In the genomic region with DNA sequence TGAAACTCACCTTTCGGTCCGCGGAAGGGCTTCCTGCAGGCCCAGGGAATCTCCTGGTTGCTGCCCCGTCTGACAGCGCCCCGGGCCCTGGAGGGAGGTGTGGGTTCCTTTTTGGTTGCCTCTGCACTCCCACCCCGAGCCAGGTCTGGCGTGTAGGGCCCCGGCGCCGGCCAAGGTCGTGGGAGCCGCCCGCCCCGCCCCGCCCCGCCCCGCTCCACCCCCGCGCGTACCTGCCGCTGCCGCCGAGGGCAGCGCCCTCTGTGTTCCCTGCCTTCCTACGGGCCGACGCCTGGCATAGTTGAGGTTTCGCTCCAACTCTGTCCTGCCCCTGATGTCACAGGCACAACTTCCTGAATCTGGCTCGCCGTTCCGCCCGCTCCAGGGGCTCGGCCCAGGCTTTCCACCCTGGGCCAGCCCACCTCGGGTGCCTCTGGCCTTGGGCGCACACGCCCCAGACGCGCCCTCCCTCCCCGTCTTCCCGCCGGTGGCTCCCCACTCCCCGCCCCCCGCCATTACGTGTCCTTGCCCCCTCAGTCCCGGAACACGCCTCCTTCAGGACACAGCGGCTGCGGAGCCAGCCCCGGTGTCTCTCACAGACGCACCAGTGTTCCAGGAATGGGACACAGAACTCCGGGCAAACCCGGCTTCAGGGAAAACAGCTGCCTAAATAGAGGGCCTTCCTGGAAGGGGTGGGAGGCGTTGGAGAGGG, we compare ENCODE assay signal across 8 cellular contexts. TPM values are rescaled to one million over a fixed set of nuclear protein-coding genes. Genes with fewer than 3 reads are reported as not detected.
DNase-seq lines count a peak whose midpoint lies in the region; ATAC-seq and TF ChIP-seq lines count a peak whose summit lies in the region.

A gene (minus strand): TSS at position 147 of the 709 bp plus-strand sequence. CDS start 31,763 bp downstream, outside the sequence.

- no peaks in the 10 kb centered on the region for H3K9me3 Mint-ChIP-seq in CD14-positive monocyte
- no peaks in the 10 kb centered on the region for H3K9me3 Mint-ChIP-seq in activated T-helper 2 cell treated with anti-CD3 and anti-CD28 coated beads, Interferon-gamma antibody, Interleukin-2, Interleukin-4, amounts not matched to agents 10 μg/mL and 5 μg/mL and 100 μg/mL, durations not matched to agents 14 hours and 24 hours and 36 hours
- no peaks in the 10 kb centered on the region for H3K9me3 Mint-ChIP-seq in osteocyte (ENCODE audit: unreplicated experiment)
- no peaks in the 10 kb centered on the region for H3K9me3 Mint-ChIP-seq in type B pancreatic cell

- peak; percentile 64 for DNase-seq in CD14-positive monocyte (ENCODE audit: low spot score)
- DNase-seq in GM19240 (ENCODE audit: insufficient read length, low spot score): peak; percentile 35
- DNase-seq in RPMI7951 (ENCODE audit: low read depth): peak; percentile 51
- DNase-seq in activated T-helper 2 cell treated with anti-CD3 and anti-CD28 coated beads, Interferon-gamma antibody, Interleukin-2, Interleukin-4, amounts not matched to agents 10 μg/mL and 5 μg/mL and 100 μg/mL, durations not matched to agents 14 hours and 24 hours and 36 hours (ENCODE audit: low spot score): peak; percentile 51
- DNase-seq in germinal center (ENCODE audit: low spot score): peak; percentile 80
- no peak for DNase-seq in osteocyte (ENCODE audit: extremely low spot score, unreplicated experiment)
- DNase-seq in type B pancreatic cell (ENCODE audit: extremely low spot score, unreplicated experiment): no peak

- peak; percentile 48 for ATAC-seq in HG03439 (IDR thresholded peaks at IDR 0.05; ENCODE audit: unreplicated experiment)

- H3K4me1 Mint-ChIP-seq in CD14-positive monocyte (peaks cover 61% of the 10 kb centered on the region), osteocyte (ENCODE audit: unreplicated experiment) (peaks cover 14% of the 10 kb centered on the region), type B pancreatic cell (ENCODE audit: unreplicated experiment) (peaks cover 8% of the 10 kb centered on the region)
- peaks cover 55% of the 10 kb centered on the region for H3K4me1 Mint-ChIP-seq in activated T-helper 2 cell treated with anti-CD3 and anti-CD28 coated beads, Interferon-gamma antibody, Interleukin-2, Interleukin-4, amounts not matched to agents 10 μg/mL and 5 μg/mL and 100 μg/mL, durations not matched to agents 14 hours and 24 hours and 36 hours (ENCODE audit: low read depth)

- TF ChIP-seq CTCF in CD14-positive monocyte (IDR thresholded peaks at IDR 0.05) (no peak), osteocyte (IDR thresholded peaks at IDR 0.05) (no peak), type B pancreatic cell (conservative IDR thresholded peaks at IDR 0.05) (peak; percentile 33)

- intact Hi-C loops in CD14-positive monocyte (cut with micrococcal nuclease): no loop called here
- intact Hi-C loops in activated T-helper 2 cell treated with anti-CD3 and anti-CD28 coated beads, Interferon-gamma antibody, Interleukin-2, Interleukin-4, amounts not matched to agents 10 μg/mL and 5 μg/mL and 100 μg/mL, durations not matched to agents 14 hours and 24 hours and 36 hours (cut with micrococcal nuclease): loop anchor here (1.0 to 10.0 kb wide), 6 partner anchors 17 to 1170 kb away; a partner anchor contains a TSS

- H3K36me3 Mint-ChIP-seq in CD14-positive monocyte (peaks cover 6 to 12% of the 10 kb centered on the region in 2 donors), osteocyte (ENCODE audit: unreplicated experiment) (no peaks in the 10 kb centered on the region), type B pancreatic cell (no peaks in the 10 kb centered on the region)
- H3K36me3 Mint-ChIP-seq in activated T-helper 2 cell treated with anti-CD3 and anti-CD28 coated beads, Interferon-gamma antibody, Interleukin-2, Interleukin-4, amounts not matched to agents 10 μg/mL and 5 μg/mL and 100 μg/mL, durations not matched to agents 14 hours and 24 hours and 36 hours (ENCODE audit: low read depth): peaks cover 36% of the 10 kb centered on the region

- H3K27me3 Mint-ChIP-seq in CD14-positive monocyte (ENCODE audit: low read depth in 3 of 3) (peaks cover 0 to 2% (median 0%) of the 10 kb centered on the region in 3 donors), osteocyte (ENCODE audit: unreplicated experiment) (peaks cover 6% of the 10 kb centered on the region), type B pancreatic cell (peaks cover 56% of the 10 kb centered on the region)
- H3K27me3 Mint-ChIP-seq in activated T-helper 2 cell treated with anti-CD3 and anti-CD28 coated beads, Interferon-gamma antibody, Interleukin-2, Interleukin-4, amounts not matched to agents 10 μg/mL and 5 μg/mL and 100 μg/mL, durations not matched to agents 14 hours and 24 hours and 36 hours (ENCODE audit: low read depth): no peaks in the 10 kb centered on the region

- peak within 1 kb of the TSS; percentile 93 to 97 (median 96) for H3K27ac Mint-ChIP-seq in CD14-positive monocyte
- H3K27ac Mint-ChIP-seq in activated T-helper 2 cell treated with anti-CD3 and anti-CD28 coated beads, Interferon-gamma antibody, Interleukin-2, Interleukin-4, amounts not matched to agents 10 μg/mL and 5 μg/mL and 100 μg/mL, durations not matched to agents 14 hours and 24 hours and 36 hours: peak within 1 kb of the TSS; percentile 92
- peak within 1 kb of the TSS; percentile 75 for H3K27ac Mint-ChIP-seq in osteocyte (ENCODE audit: unreplicated experiment)
- peak within 1 kb of the TSS; percentile 96 for H3K27ac Mint-ChIP-seq in type B pancreatic cell

- H3K4me3 Mint-ChIP-seq in CD14-positive monocyte (peak within 1 kb of the TSS; percentile 98 to 99), osteocyte (ENCODE audit: unreplicated experiment) (peak within 1 kb of the TSS; percentile 85), type B pancreatic cell (peak within 1 kb of the TSS; percentile 93)
- H3K4me3 Mint-ChIP-seq in activated T-helper 2 cell treated with anti-CD3 and anti-CD28 coated beads, Interferon-gamma antibody, Interleukin-2, Interleukin-4, amounts not matched to agents 10 μg/mL and 5 μg/mL and 100 μg/mL, durations not matched to agents 14 hours and 24 hours and 36 hours (ENCODE audit: low read depth): peak within 1 kb of the TSS; percentile 95

RNA-seq across cellular contexts. Expression of the gene that starts here (rescaled TPM):
- 10 to 100 TPM; 25.9 to 35.4 TPM for polyA plus RNA-seq in CD14-positive monocyte
- 0.59 and 1.2 TPM in 2 replicates for total RNA-seq in RPMI7951 (2014; rRNA removed; shearing (Covaris generic))
- 30.0 and 35.3 TPM in 2 replicates for total RNA-seq in activated T-helper 2 cell treated with anti-CD3 and anti-CD28 coated beads, Interferon-gamma antibody, Interleukin-2, Interleukin-4, amounts not matched to agents 10 μg/mL and 5 μg/mL and 100 μg/mL, durations not matched to agents 14 hours and 24 hours and 36 hours
- 0.73 and 1.6 TPM in 2 replicates for total RNA-seq in osteocyte
- total RNA-seq in type B pancreatic cell (ENCODE audit: low replicate concordance): 7.3 and 10.3 TPM in 2 replicates

Comparison
In these comparisons a context has a peak if more than half of its experiments do, and no peak if none do; other contexts are left out.
1. DNase-seq: peak in CD14-positive monocyte (single experiment), GM19240 (single experiment), RPMI7951 (single experiment), activated T-helper 2 cell treated with anti-CD3 and anti-CD28 coated beads, Interferon-gamma antibody, Interleukin-2, Interleukin-4, amounts not matched to agents 10 μg/mL and 5 μg/mL and 100 μg/mL, durations not matched to agents 14 hours and 24 hours and 36 hours (single experiment) and germinal center (single experiment); none in osteocyte (single experiment) and type B pancreatic cell (single experiment).
2. Peak in every context shown above with its lines, with median percentiles within 50 percentile points of each other: H3K27ac Mint-ChIP-seq and H3K4me3 Mint-ChIP-seq.